18 cellular contexts compared by ENCODE assay signal in the genomic region with DNA sequence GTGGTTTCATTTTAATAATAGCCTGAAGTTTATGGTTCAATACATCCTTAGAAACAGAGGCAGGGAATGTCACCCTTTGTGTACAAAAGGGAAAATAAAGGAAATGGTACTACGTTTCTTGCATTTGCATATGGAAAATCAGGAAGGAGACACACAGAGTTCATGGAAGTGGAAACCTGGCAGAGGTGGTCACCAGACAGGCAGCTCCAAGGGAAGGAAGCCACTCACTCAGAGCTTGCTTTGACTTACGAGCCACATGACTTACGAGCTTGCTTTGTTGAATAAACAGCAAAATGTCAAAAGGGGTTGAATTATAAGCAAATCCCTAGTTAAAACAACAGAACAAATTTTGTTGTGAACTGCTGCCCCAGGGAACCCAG.
A peak's percentile ranks its signal among the peaks of the same experiment; 100 is the strongest.
DNase-seq lines count a peak whose midpoint lies in the region; ATAC-seq and TF ChIP-seq lines count a peak whose summit lies in the region.
"Had no signal": no experiment of that assay in that cellular context is flagged by ENCODE, and none has a peak within 500 bp of the region (broad histone marks: within the 10 kb centered on the region; RNA-seq: fewer than 3 reads in every experiment).

No MANE protein-coding gene starts in this region.

- H3K27ac ChIP-seq in IMR-90 (ENCODE audit: insufficient read depth, low read length) (no peak overlapping the region), hepatocyte (peak overlapping the region; percentile 68), MM.1S (ENCODE audit: low read length) (no peak overlapping the region)
- H3K27ac ChIP-seq: heart right ventricle, lower lobe of right lung had no signal

- H3K4me3 Mint-ChIP-seq in activated T-helper 1 cell treated with anti-CD3 and anti-CD28 coated beads, Interleukin-12 subunit alpha, Interleukin-12 subunit beta, Interleukin-2, Interleukin-4 antibody, amounts not matched to agents 30 ng/mL and 10 ng/mL and 1 ng/mL, durations not matched to agents 14 hours and 24 hours and 36 hours, result no peak overlapping the region
- peak overlapping the region; percentile 50 for H3K4me3 Mint-ChIP-seq in stimulated activated effector memory CD8-positive, alpha-beta T cell treated with anti-CD3 and anti-CD28 coated beads, Interleukin-12 subunit alpha, Interleukin-12 subunit beta, amount 100 ng/mL, for 72 hours
- H3K4me3 Mint-ChIP-seq: activated naive CD4-positive, alpha-beta T cell treated with anti-CD3 and anti-CD28 coated beads for 36 hours; endodermal cell; neural crest cell had no signal

- H3K4ac ChIP-seq in IMR-90 (ENCODE audit: low read depth, low read length), result no peak overlapping the region

- intact Hi-C loops in IMR-90 (cut with micrococcal nuclease), result loop anchor here (2.0 kb wide), 1 partner anchor 67 kb away; no protein-coding TSS in a partner anchor
- intact Hi-C loops in activated T-helper 1 cell treated with anti-CD3 and anti-CD28 coated beads, Interleukin-12 subunit alpha, Interleukin-12 subunit beta, Interleukin-2, Interleukin-4 antibody, amounts not matched to agents 30 ng/mL and 10 ng/mL and 1 ng/mL, durations not matched to agents 14 hours and 24 hours and 36 hours (cut with micrococcal nuclease), result loop anchor here (1.0 to 5.0 kb wide), 4 partner anchors 31 to 456 kb away; a partner anchor contains a TSS

- H3K56ac ChIP-seq in IMR-90 (ENCODE audit: extremely low read depth, insufficient read depth, low read length), result no peak overlapping the region

- H3K36me3 Mint-ChIP-seq in activated T-helper 1 cell treated with anti-CD3 and anti-CD28 coated beads, Interleukin-12 subunit alpha, Interleukin-12 subunit beta, Interleukin-2, Interleukin-4 antibody, amounts not matched to agents 30 ng/mL and 10 ng/mL and 1 ng/mL, durations not matched to agents 14 hours and 24 hours and 36 hours (ENCODE audit: low read depth), result no peaks in the 10 kb centered on the region
- no peaks in the 10 kb centered on the region for H3K36me3 Mint-ChIP-seq in stimulated activated effector memory CD8-positive, alpha-beta T cell treated with anti-CD3 and anti-CD28 coated beads, Interleukin-12 subunit alpha, Interleukin-12 subunit beta, amount 100 ng/mL, for 72 hours

- WGBS in IMR-90 (ENCODE audit: extremely low coverage in 2 of 2, insufficient read length in 1 of 2), 2 experiments, result 100% methylated on average over 1 of the region's 3 CpGs; no CpG with 5 or more reads in 1 of the 2 experiments
- WGBS in hepatocyte (ENCODE audit: low lambda C conversion rate, missing lambda C conversion rate), result 89% methylated on average over 3 of the region's 3 CpGs

- CTCF ChIA-PET in IMR-90 (lab: Yijun Ruan, JAX), result no interaction called here

- no peak overlapping the region for H3K4me3 ChIP-seq in IMR-90 (ENCODE audit: insufficient read depth, low read depth, low read length)
- H3K4me3 ChIP-seq in hepatocyte, result no peak overlapping the region
- H3K4me3 ChIP-seq in MM.1S (ENCODE audit: low read length), result no peak overlapping the region
- H3K4me3 ChIP-seq: heart right ventricle, K562, lower lobe of right lung had no signal

- no peak overlapping the region for H2BK20ac ChIP-seq in IMR-90 (ENCODE audit: low read depth, low read length)

- H3K9me1 ChIP-seq in IMR-90 (ENCODE audit: insufficient read depth, low read length), result peaks cover 3% of the 10 kb centered on the region; the same call in 1 of the 2 replicates

- BruUV-seq in IMR-90 (replicated peaks; lab: Mats Ljungman, UMichigan), result no TSS peak

- H2BK15ac ChIP-seq in IMR-90 (ENCODE audit: low read depth, low read length), result no peak overlapping the region

- H3K27me3 ChIP-seq in IMR-90 (ENCODE audit: control insufficient read depth, insufficient read depth, low read length) (no peaks in the 10 kb centered on the region), hepatocyte (no peaks in the 10 kb centered on the region), MM.1S (replicated peaks; ENCODE audit: insufficient read depth, low read length) (no peaks in the 10 kb centered on the region)

- H4K91ac ChIP-seq in IMR-90 (ENCODE audit: insufficient read depth, low read depth, low read length), result no peak overlapping the region

- H3K27ac Mint-ChIP-seq in activated T-helper 1 cell treated with anti-CD3 and anti-CD28 coated beads, Interleukin-12 subunit alpha, Interleukin-12 subunit beta, Interleukin-2, Interleukin-4 antibody, amounts not matched to agents 30 ng/mL and 10 ng/mL and 1 ng/mL, durations not matched to agents 14 hours and 24 hours and 36 hours, result peak overlapping the region; percentile 8
- H3K27ac Mint-ChIP-seq in stimulated activated effector memory CD8-positive, alpha-beta T cell treated with anti-CD3 and anti-CD28 coated beads, Interleukin-12 subunit alpha, Interleukin-12 subunit beta, amount 100 ng/mL, for 72 hours, result peak overlapping the region; percentile 62
- H3K27ac Mint-ChIP-seq: activated naive CD4-positive, alpha-beta T cell treated with anti-CD3 and anti-CD28 coated beads for 36 hours; endodermal cell; progenitor cell of endocrine pancreas had no signal

- H3K9me3 ChIP-seq in IMR-90 (ENCODE audit: control insufficient read depth, insufficient read depth, low read length) (no peaks in the 10 kb centered on the region), hepatocyte (ENCODE audit: low read depth) (no peaks in the 10 kb centered on the region), MM.1S (replicated peaks; ENCODE audit: insufficient read depth, low read length) (no peaks in the 10 kb centered on the region)
- H3K9me3 ChIP-seq: heart right ventricle, lower lobe of right lung had no signal

- H3K18ac ChIP-seq in IMR-90 (ENCODE audit: low read depth, low read length), result no peak overlapping the region

- H3K4me1 Mint-ChIP-seq in activated T-helper 1 cell treated with anti-CD3 and anti-CD28 coated beads, Interleukin-12 subunit alpha, Interleukin-12 subunit beta, Interleukin-2, Interleukin-4 antibody, amounts not matched to agents 30 ng/mL and 10 ng/mL and 1 ng/mL, durations not matched to agents 14 hours and 24 hours and 36 hours (ENCODE audit: low read depth), result peaks cover 46% of the 10 kb centered on the region
- peaks cover 39% of the 10 kb centered on the region for H3K4me1 Mint-ChIP-seq in stimulated activated effector memory CD8-positive, alpha-beta T cell treated with anti-CD3 and anti-CD28 coated beads, Interleukin-12 subunit alpha, Interleukin-12 subunit beta, amount 100 ng/mL, for 72 hours

- H2AK5ac ChIP-seq in IMR-90 (ENCODE audit: low read depth, low read length), result no peak overlapping the region

- H3K79me2 ChIP-seq in hepatocyte (no peaks in the 10 kb centered on the region), MM.1S (ENCODE audit: low read length) (no peaks in the 10 kb centered on the region)

- peaks cover under 1% of the 10 kb centered on the region; the same call in 1 of the 2 replicates for H3F3A ChIP-seq in MM.1S (ENCODE audit: insufficient read depth, low read length)

- H4K5ac ChIP-seq in IMR-90 (ENCODE audit: low read depth, low read length), result no peak overlapping the region

- H3K4me2 ChIP-seq in IMR-90 (ENCODE audit: low read depth, low read length) (no peak overlapping the region), hepatocyte (no peak overlapping the region), MM.1S (ENCODE audit: low read depth, low read length) (no peak overlapping the region)

- ATAC-seq in IMR-90 (ENCODE audit: low read depth) (no peak), HG03432 (IDR thresholded peaks at IDR 0.05; ENCODE audit: unreplicated experiment) (no peak)
- no peak for ATAC-seq in stimulated activated effector memory CD8-positive, alpha-beta T cell treated with anti-CD3 and anti-CD28 coated beads, Interleukin-12 subunit alpha, Interleukin-12 subunit beta, amount 100 ng/mL, for 72 hours
- ATAC-seq: heart right ventricle, K562 had no signal

- TF ChIP-seq POLR2A in IMR-90 (IDR thresholded peaks at IDR 0.05; ENCODE audit: low read depth, low read length), result no peak

- H4K20me1 ChIP-seq in IMR-90 (ENCODE audit: insufficient read depth, low read length), result no peaks in the 10 kb centered on the region
- H4K20me1 ChIP-seq in hepatocyte (ENCODE audit: insufficient read depth, poor library complexity, severe bottlenecking), result no peaks in the 10 kb centered on the region
- no peaks in the 10 kb centered on the region for H4K20me1 ChIP-seq in MM.1S (ENCODE audit: insufficient read depth, low read length)

- TF ChIP-seq RAD21 in IMR-90 (IDR thresholded peaks at IDR 0.05; ENCODE audit: low read length), result no peak

- H3K9me2 ChIP-seq in hepatocyte (replicated peaks; ENCODE audit: insufficient read depth) (no peaks in the 10 kb centered on the region), MM.1S (replicated peaks; ENCODE audit: insufficient read depth, low read length) (no peaks in the 10 kb centered on the region)

- peaks cover 3% of the 10 kb centered on the region for H3K9me3 Mint-ChIP-seq in activated T-helper 1 cell treated with anti-CD3 and anti-CD28 coated beads, Interleukin-12 subunit alpha, Interleukin-12 subunit beta, Interleukin-2, Interleukin-4 antibody, amounts not matched to agents 30 ng/mL and 10 ng/mL and 1 ng/mL, durations not matched to agents 14 hours and 24 hours and 36 hours
- H3K9me3 Mint-ChIP-seq in stimulated activated effector memory CD8-positive, alpha-beta T cell treated with anti-CD3 and anti-CD28 coated beads, Interleukin-12 subunit alpha, Interleukin-12 subunit beta, amount 100 ng/mL, for 72 hours, result no peaks in the 10 kb centered on the region
- H3K9me3 Mint-ChIP-seq: activated naive CD4-positive, alpha-beta T cell treated with anti-CD3 and anti-CD28 coated beads for 36 hours; endodermal cell; neural crest cell had no signal

- H4K8ac ChIP-seq in IMR-90 (ENCODE audit: low read depth in 2 of 2, low read length in 2 of 2), result no peak overlapping the region

- H3K23ac ChIP-seq in IMR-90 (ENCODE audit: low read depth, low read length), result no peak overlapping the region

- no peak overlapping the region for H2BK5ac ChIP-seq in IMR-90 (ENCODE audit: low read depth, low read length, poor library complexity, severe bottlenecking)

- peaks cover 8% of the 10 kb centered on the region for H3K4me1 ChIP-seq in IMR-90 (ENCODE audit: control insufficient read depth, insufficient read depth, low read length)
- no peaks in the 10 kb centered on the region for H3K4me1 ChIP-seq in hepatocyte (ENCODE audit: insufficient read depth)
- H3K4me1 ChIP-seq in MM.1S (ENCODE audit: low read length), result peaks cover 13% of the 10 kb centered on the region

- 0 out of 2 replicates have a peak overlapping the region, but pooled peaks have one; percentile 11 for H3K14ac ChIP-seq in IMR-90 (replicated peaks; ENCODE audit: low read depth, low read length)

- no peak overlapping the region for H2AK9ac ChIP-seq in IMR-90 (replicated peaks; ENCODE audit: low read depth, low read length, poor library complexity)

- no peak overlapping the region for H2AFZ ChIP-seq in IMR-90 (replicated peaks; ENCODE audit: low read length, poor library complexity)
- no peak overlapping the region for H2AFZ ChIP-seq in hepatocyte
- H2AFZ ChIP-seq in MM.1S (ENCODE audit: low read length), result no peak overlapping the region

- dilution Hi-C loops in IMR-90 (cut with HindIII; ENCODE audit: low sequenced_read_pairs, unreplicated experiment), result no loop called here

- DNase-seq in IMR-90, result no peak
- DNase-seq in activated T-helper 1 cell treated with anti-CD3 and anti-CD28 coated beads, Interleukin-12 subunit alpha, Interleukin-12 subunit beta, Interleukin-2, Interleukin-4 antibody, amounts not matched to agents 30 ng/mL and 10 ng/mL and 1 ng/mL, durations not matched to agents 14 hours and 24 hours and 36 hours (ENCODE audit: low spot score), result no peak
- DNase-seq in hepatocyte (ENCODE audit: low spot score), result no peak
- no peak for DNase-seq in stimulated activated effector memory CD8-positive, alpha-beta T cell treated with anti-CD3 and anti-CD28 coated beads, Interleukin-12 subunit alpha, Interleukin-12 subunit beta, amount 100 ng/mL, for 72 hours (ENCODE audit: low spot score in 2 of 2)
- DNase-seq in superior temporal gyrus (ENCODE audit: extremely low spot score), result no peak
- no peak for DNase-seq in MM.1S
- DNase-seq: activated CD8-positive, alpha-beta memory T cell treated with anti-CD3 and anti-CD28 coated beads, Interleukin-2, amount 50 U/mL, for 4 hours; activated naive CD4-positive, alpha-beta T cell treated with anti-CD3 and anti-CD28 coated beads for 36 hours; heart right ventricle; lower lobe of right lung; NCI-H187 treated with DMSO at 0.1 percent for 48 hours; NCI-H446; SW 1271 had no signal

- H2BK120ac ChIP-seq in IMR-90 (ENCODE audit: low read depth, low read length), result no peak overlapping the region

- H3K79me1 ChIP-seq in IMR-90 (ENCODE audit: low read depth in 1 of 2, low read length in 2 of 2), result no peaks in the 10 kb centered on the region

- H3K27me3 Mint-ChIP-seq in activated T-helper 1 cell treated with anti-CD3 and anti-CD28 coated beads, Interleukin-12 subunit alpha, Interleukin-12 subunit beta, Interleukin-2, Interleukin-4 antibody, amounts not matched to agents 30 ng/mL and 10 ng/mL and 1 ng/mL, durations not matched to agents 14 hours and 24 hours and 36 hours (ENCODE audit: insufficient read depth), result peaks cover 9% of the 10 kb centered on the region

- no peaks in the 10 kb centered on the region for H3K36me3 ChIP-seq in IMR-90 (ENCODE audit: control insufficient read depth, insufficient read depth, low read length)
- no peaks in the 10 kb centered on the region for H3K36me3 ChIP-seq in hepatocyte (replicated peaks; ENCODE audit: insufficient read depth, low read depth)
- no peaks in the 10 kb centered on the region for H3K36me3 ChIP-seq in MM.1S (replicated peaks; ENCODE audit: insufficient read depth, low read length)
- H3K36me3 ChIP-seq: heart right ventricle, lower lobe of right lung had no signal

- in situ Hi-C loops in IMR-90 (cut with MboI; ENCODE audit: low sequenced_read_pairs), result no loop called here

- TF ChIP-seq CTCF in IMR-90 (conservative IDR thresholded peaks at IDR 0.05; ENCODE audit: low read depth, low read length) (no peak), hepatocyte (IDR thresholded peaks at IDR 0.05; ENCODE audit: poor library complexity) (no peak), MM.1S (IDR thresholded peaks at IDR 0.05; ENCODE audit: low read length) (no peak)

- POLR2A ChIA-PET in IMR-90 (lab: Charles Lee; ENCODE audit: unreplicated experiment), result no interaction called here

- H3K9ac ChIP-seq in IMR-90 (ENCODE audit: low read depth, low read length), result no peak overlapping the region
- no peak overlapping the region for H3K9ac ChIP-seq in MM.1S (ENCODE audit: low read length)
